In the genomic region with DNA sequence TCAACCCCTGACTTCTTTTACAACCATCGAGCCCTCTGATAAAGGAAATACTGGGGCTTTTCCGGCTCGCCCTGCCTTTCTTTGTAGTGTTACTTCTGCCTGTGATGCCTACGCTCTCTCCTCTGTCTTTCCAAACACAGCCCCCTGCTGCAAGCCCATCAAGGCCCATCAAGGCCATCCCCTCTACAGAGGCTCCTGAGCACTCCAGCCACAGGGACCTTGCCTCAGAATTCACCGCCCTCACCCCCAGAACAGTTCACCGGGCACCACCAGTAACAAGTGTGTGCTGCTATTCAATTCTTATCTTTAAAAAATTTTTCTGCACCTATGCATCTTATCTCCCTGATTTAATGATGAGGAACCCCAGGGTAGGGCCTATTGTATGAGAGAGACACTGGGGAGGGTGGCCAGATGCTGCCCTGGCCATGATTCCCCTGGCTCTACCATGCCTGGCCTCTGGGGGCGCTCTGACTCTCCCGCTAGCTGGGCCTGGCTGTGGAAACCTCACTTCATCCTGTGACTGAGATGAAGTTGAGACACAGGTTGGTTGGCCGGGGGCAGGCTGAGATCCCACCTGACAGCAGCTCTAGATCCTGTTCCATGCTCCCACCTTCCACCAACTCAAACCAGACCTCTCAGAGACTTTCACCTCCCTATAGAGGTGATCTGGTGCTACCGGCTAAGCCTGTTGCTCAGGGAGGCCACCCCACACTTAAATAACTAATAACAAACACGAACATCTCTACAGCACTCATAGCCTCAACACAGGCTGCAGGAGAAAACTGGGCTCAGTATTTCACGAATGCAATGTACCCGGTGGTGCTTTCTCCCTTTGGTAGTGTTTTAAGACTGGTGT, we compare ENCODE assay signal across 8 cellular contexts. TPM values are rescaled to one million over a fixed set of nuclear protein-coding genes. Genes with fewer than 3 reads are reported as not detected.
DNase-seq lines count a peak whose midpoint lies in the region; ATAC-seq and TF ChIP-seq lines count a peak whose summit lies in the region.

No MANE protein-coding gene starts in this region.

- DNase-seq in T follicular helper cell (ENCODE audit: low read depth) (peak; percentile 6), chondrocyte (ENCODE audit: low spot score) (no peak), NCI-H128 (lab: John Stamatoyannopoulos, UW; ENCODE audit: unreplicated experiment) (no peak), amniotic stem cell (lab: John Stamatoyannopoulos, UW) (no peak), NCI-H446 treated with DMSO at 0.1 percent for 48 hours (lab: John Stamatoyannopoulos, UW) (no peak)
- DNase-seq in naive thymus-derived CD8-positive, alpha-beta T cell = peak in 7 of 10 donors; percentile 6 to 37 (median 19)

- no peaks in the 10 kb centered on the region for H3F3A ChIP-seq in DOHH2 (ENCODE audit: control insufficient read depth, insufficient read depth)

- no peak overlapping the region for H3K4me2 ChIP-seq in DOHH2 (ENCODE audit: low read length)

- H3K36me3 Mint-ChIP-seq in chondrocyte (ENCODE audit: low read depth) = no peaks in the 10 kb centered on the region
- H3K36me3 Mint-ChIP-seq in naive thymus-derived CD8-positive, alpha-beta T cell = no peaks in the 10 kb centered on the region

- H3K9me2 ChIP-seq in DOHH2 (replicated peaks; ENCODE audit: control insufficient read depth, low read length) = no peaks in the 10 kb centered on the region

- no peaks in the 10 kb centered on the region for H3K4me1 Mint-ChIP-seq in chondrocyte (ENCODE audit: low read depth)
- H3K4me1 Mint-ChIP-seq in naive thymus-derived CD8-positive, alpha-beta T cell = no peaks in the 10 kb centered on the region

- ATAC-seq in HG02610 (IDR thresholded peaks at IDR 0.05; ENCODE audit: unreplicated experiment) = peak; percentile 41
- ATAC-seq in naive thymus-derived CD8-positive, alpha-beta T cell = peak in 1 of 2 donors; percentile 44

- no peaks in the 10 kb centered on the region for H4K20me1 ChIP-seq in DOHH2 (ENCODE audit: control insufficient read depth, insufficient read depth, low read depth, low read length)

- no peaks in the 10 kb centered on the region for H3K79me2 ChIP-seq in DOHH2 (ENCODE audit: control insufficient read depth, low read length)

- H3K9me3 ChIP-seq in DOHH2 (ENCODE audit: control insufficient read depth, insufficient read depth, low read length) = no peaks in the 10 kb centered on the region

- no peaks in the 10 kb centered on the region for H3K4me1 ChIP-seq in DOHH2 (ENCODE audit: control insufficient read depth, low read length)

- TF ChIP-seq CTCF in DOHH2 (IDR thresholded peaks at IDR 0.05; ENCODE audit: low read depth, low read length, poor library complexity, severe bottlenecking) = peak; percentile 90
- peak; percentile 73 for TF ChIP-seq CTCF in chondrocyte (IDR thresholded peaks at IDR 0.05)

- POLR2A ChIA-PET in naive thymus-derived CD8-positive, alpha-beta T cell (lab: Charles Lee) = no interaction called here

- no peaks in the 10 kb centered on the region for H3K36me3 ChIP-seq in DOHH2 (ENCODE audit: control insufficient read depth, low read length)

- H3K9me3 Mint-ChIP-seq in chondrocyte (ENCODE audit: low read depth) = no peaks in the 10 kb centered on the region
- H3K9me3 Mint-ChIP-seq in naive thymus-derived CD8-positive, alpha-beta T cell = no peaks in the 10 kb centered on the region

- no peak overlapping the region for H3K4me3 ChIP-seq in DOHH2 (ENCODE audit: low read length)

- H3K27me3 Mint-ChIP-seq in chondrocyte (ENCODE audit: low read depth) = peaks cover 56% of the 10 kb centered on the region
- H3K27me3 Mint-ChIP-seq in naive thymus-derived CD8-positive, alpha-beta T cell = peaks cover 9 to 51% (median 28%) of the 10 kb centered on the region in 5 donors

- H3K27ac ChIP-seq in DOHH2 (ENCODE audit: low read depth, low read length) = no peak overlapping the region

- H3K4me3 Mint-ChIP-seq in chondrocyte (ENCODE audit: unreplicated experiment) = no peak overlapping the region
- no peak overlapping the region for H3K4me3 Mint-ChIP-seq in naive thymus-derived CD8-positive, alpha-beta T cell

- no peak overlapping the region for H3K27ac Mint-ChIP-seq in chondrocyte (ENCODE audit: unreplicated experiment)
- H3K27ac Mint-ChIP-seq in naive thymus-derived CD8-positive, alpha-beta T cell = no peak overlapping the region

- peaks cover 14% of the 10 kb centered on the region for H3K27me3 ChIP-seq in DOHH2 (ENCODE audit: control insufficient read depth, low read length)

RNA-seq across cellular contexts. Expression of gene GLP1R, which starts 19.2 kb away (rescaled TPM):
- total RNA-seq in chondrocyte = not detected in 3 replicates
- total RNA-seq in naive thymus-derived CD8-positive, alpha-beta T cell = not detected
- not detected for polyA plus RNA-seq in naive thymus-derived CD8-positive, alpha-beta T cell

Comparison
In these comparisons a context has a peak if more than half of its experiments do, and no peak if none do; other contexts are left out.
1. DNase-seq: peak in T follicular helper cell (single experiment) and naive thymus-derived CD8-positive, alpha-beta T cell (7 of 10); none in chondrocyte (single experiment), NCI-H128 (single experiment), amniotic stem cell (single experiment) and NCI-H446 treated with DMSO at 0.1 percent for 48 hours (single experiment).